ENCODE assay signal across 23 cellular contexts in genomic region chr5:15132816-15133405, GRCh38.
"Had no signal": no experiment of that assay in that cellular context is flagged by ENCODE, and none has a peak within 500 bp of the region (broad histone marks: within the 10 kb centered on the region; RNA-seq: fewer than 3 reads in every experiment).

No MANE protein-coding gene starts in this region.

- FAIRE-seq: astrocyte, RCC 7860 had no signal

- ATAC-seq: activated T-cell treated with anti-CD3 and anti-CD28 coated beads, Interleukin-2, amount 50 U/mL, for 4 hours; activated T-helper 17 cell treated with anti-CD3 and anti-CD28 coated beads, Interleukin-2, amount 50 U/mL, for 72 hours; PC-3; T-helper 17 cell had no signal

- DNase-seq: activated CD4-positive, alpha-beta memory T cell treated with anti-CD3 and anti-CD28 coated beads for 36 hours; activated CD4-positive, alpha-beta T cell treated with anti-CD3 and anti-CD28 coated beads, Interleukin-2, amount 10 ng/mL, durations not matched to agents 7 days and 5 days; activated CD4-positive, CD25-positive, alpha-beta regulatory T cell; activated CD8-positive, alpha-beta memory T cell treated with anti-CD3 and anti-CD28 coated beads for 24 hours; activated gamma-delta T cell; activated naive CD4-positive, alpha-beta T cell treated with anti-CD3 and anti-CD28 coated beads for 36 hours; activated T-cell treated with anti-CD3 and anti-CD28 coated beads, Interleukin-2, amount 50 U/mL, for 4 hours; amygdala; KG1; NCI-H1048; NCI-H146; NCI-H187 treated with DMSO at 0.1 percent for 48 hours; NCI-H2081 treated with DMSO at 0.1 percent for 48 hours; NCI-H510A treated with DMSO at 0.1 percent for 48 hours; NCI-H69; PC-3; SIG-M5; T-helper 17 cell; T1000 had no signal

- H3K27ac ChIP-seq: VCaP had no signal
